Comparison of ENCODE assay signal across 32 cellular contexts in genomic region chr10:72825163-72825562, GRCh38.
"Had no signal": no experiment of that assay in that cellular context is flagged by ENCODE, and none has a peak within 500 bp of the region (broad histone marks: within the 10 kb centered on the region; RNA-seq: fewer than 3 reads in every experiment).

No MANE protein-coding gene starts in this region.

- H3K36me3 ChIP-seq: ascending aorta, breast epithelium, cardiac muscle cell, colonic mucosa, WERI-Rb-1 had no signal

- H3K27ac ChIP-seq: ascending aorta, breast epithelium, cardiac muscle cell, colonic mucosa, WERI-Rb-1 had no signal

- H3K27me3 ChIP-seq: ascending aorta, breast epithelium, cardiac muscle cell, colonic mucosa had no signal

- FAIRE-seq: frontal cortex had no signal

- H3K4me3 ChIP-seq: ascending aorta, breast epithelium, cardiac muscle cell, colonic mucosa had no signal

- DNase-seq: activated CD4-positive, alpha-beta memory T cell treated with anti-CD3 and anti-CD28 coated beads, Interleukin-2, amount 10 ng/mL, durations not matched to agents 7 days and 5 days; activated CD4-positive, alpha-beta T cell treated with anti-CD3 and anti-CD28 coated beads for 36 hours; activated CD4-positive, alpha-beta T cell treated with anti-CD3 and anti-CD28 coated beads, Interleukin-2, amount 10 ng/mL, durations not matched to agents 7 days and 5 days; activated CD4-positive, alpha-beta T cell treated with anti-CD3 and anti-CD28 coated beads, Interleukin-2, amount 50 U/mL, for 4 hours; activated CD4-positive, CD25-positive, alpha-beta regulatory T cell; activated CD4-positive, CD25-positive, alpha-beta regulatory T cell treated with anti-CD3 and anti-CD28 coated beads, Interleukin-2, amount 50 U/mL, for 72 hours; activated CD8-positive, alpha-beta memory T cell treated with anti-CD3 and anti-CD28 coated beads, Interleukin-2, amount 50 U/mL, for 48 hours; activated gamma-delta T cell; activated naive CD4-positive, alpha-beta T cell; activated naive CD4-positive, alpha-beta T cell treated with anti-CD3 and anti-CD28 coated beads, Interleukin-2, amount 10 ng/mL, durations not matched to agents 7 days and 5 days; activated naive CD8-positive, alpha-beta T cell treated with anti-CD3 and anti-CD28 coated beads, Interleukin-2, amount 10 ng/mL, durations not matched to agents 7 days and 5 days; activated T-cell treated with anti-CD3 and anti-CD28 coated beads for 4 hours; activated T-cell treated with anti-CD3 and anti-CD28 coated beads, Interleukin-2, amount 50 U/mL, for 24 hours; activated T-cell treated with anti-CD3 and anti-CD28 coated beads, Interleukin-2, amount 50 U/mL, for 72 hours; central memory CD4-positive, alpha-beta T cell; cerebellar nuclear complex; colonic mucosa; effector CD8-positive, alpha-beta T cell; foreskin fibroblast; glutamatergic neuron; T-helper 1 cell; T-helper 17 cell; T1000; WERI-Rb-1 had no signal

- H3K4me1 ChIP-seq: ascending aorta, breast epithelium, colonic mucosa had no signal

- H3K9me3 ChIP-seq: ascending aorta, breast epithelium, colonic mucosa had no signal

- H3K4me3 Mint-ChIP-seq: activated CD4-positive, alpha-beta memory T cell treated with anti-CD3 and anti-CD28 coated beads, Interleukin-2, amount 10 ng/mL, durations not matched to agents 7 days and 5 days; activated CD4-positive, alpha-beta T cell treated with anti-CD3 and anti-CD28 coated beads for 36 hours; activated CD4-positive, alpha-beta T cell treated with anti-CD3 and anti-CD28 coated beads, Interleukin-2, amount 10 ng/mL, durations not matched to agents 7 days and 5 days; activated naive CD4-positive, alpha-beta T cell treated with anti-CD3 and anti-CD28 coated beads, Interleukin-2, amount 10 ng/mL, durations not matched to agents 7 days and 5 days; activated naive CD8-positive, alpha-beta T cell treated with anti-CD3 and anti-CD28 coated beads, Interleukin-2, amount 10 ng/mL, durations not matched to agents 7 days and 5 days; activated T-cell treated with anti-CD3 and anti-CD28 coated beads, Interleukin-2, amount 50 U/mL, for 24 hours; activated T-cell treated with anti-CD3 and anti-CD28 coated beads, Interleukin-2, amount 50 U/mL, for 72 hours; brain; T-helper 17 cell; T-helper 2 cell treated with Interferon-gamma antibody and Interleukin-4, amounts not matched to agents 5 μg/mL and 100 μg/mL, for 36 hours had no signal

- H3K27ac Mint-ChIP-seq: activated CD4-positive, alpha-beta memory T cell treated with anti-CD3 and anti-CD28 coated beads, Interleukin-2, amount 10 ng/mL, durations not matched to agents 7 days and 5 days; activated CD4-positive, alpha-beta T cell treated with anti-CD3 and anti-CD28 coated beads for 36 hours; activated CD4-positive, alpha-beta T cell treated with anti-CD3 and anti-CD28 coated beads, Interleukin-2, amount 10 ng/mL, durations not matched to agents 7 days and 5 days; activated naive CD4-positive, alpha-beta T cell treated with anti-CD3 and anti-CD28 coated beads, Interleukin-2, amount 10 ng/mL, durations not matched to agents 7 days and 5 days; activated naive CD4-positive, alpha-beta T cell treated with anti-CD3 and anti-CD28 coated beads, Interleukin-2, amount 50 U/mL, for 72 hours; activated naive CD8-positive, alpha-beta T cell treated with anti-CD3 and anti-CD28 coated beads, Interleukin-2, amount 10 ng/mL, durations not matched to agents 7 days and 5 days; activated T-cell treated with anti-CD3 and anti-CD28 coated beads, Interleukin-2, amount 50 U/mL, for 24 hours; activated T-cell treated with anti-CD3 and anti-CD28 coated beads, Interleukin-2, amount 50 U/mL, for 72 hours; brain; T-helper 17 cell; T-helper 2 cell treated with Interferon-gamma antibody and Interleukin-4, amounts not matched to agents 5 μg/mL and 100 μg/mL, for 36 hours had no signal

- H3K4me1 Mint-ChIP-seq: activated CD4-positive, alpha-beta memory T cell treated with anti-CD3 and anti-CD28 coated beads, Interleukin-2, amount 10 ng/mL, durations not matched to agents 7 days and 5 days; activated CD4-positive, alpha-beta T cell treated with anti-CD3 and anti-CD28 coated beads for 36 hours; activated CD4-positive, alpha-beta T cell treated with anti-CD3 and anti-CD28 coated beads, Interleukin-2, amount 10 ng/mL, durations not matched to agents 7 days and 5 days; activated naive CD4-positive, alpha-beta T cell treated with anti-CD3 and anti-CD28 coated beads, Interleukin-2, amount 10 ng/mL, durations not matched to agents 7 days and 5 days; activated naive CD8-positive, alpha-beta T cell treated with anti-CD3 and anti-CD28 coated beads, Interleukin-2, amount 10 ng/mL, durations not matched to agents 7 days and 5 days had no signal

- ATAC-seq: activated CD4-positive, alpha-beta T cell treated with anti-CD3 and anti-CD28 coated beads for 36 hours; activated naive CD4-positive, alpha-beta T cell treated with anti-CD3 and anti-CD28 coated beads, Interleukin-2, amount 50 U/mL, for 72 hours; activated T-cell treated with anti-CD3 and anti-CD28 coated beads, Interleukin-2, amount 50 U/mL, for 72 hours; esophagus mucosa; T-helper 17 cell had no signal

- H3K27me3 Mint-ChIP-seq: activated CD4-positive, alpha-beta memory T cell treated with anti-CD3 and anti-CD28 coated beads, Interleukin-2, amount 10 ng/mL, durations not matched to agents 7 days and 5 days; activated CD4-positive, alpha-beta T cell treated with anti-CD3 and anti-CD28 coated beads for 36 hours; activated CD4-positive, alpha-beta T cell treated with anti-CD3 and anti-CD28 coated beads, Interleukin-2, amount 10 ng/mL, durations not matched to agents 7 days and 5 days; activated naive CD4-positive, alpha-beta T cell treated with anti-CD3 and anti-CD28 coated beads, Interleukin-2, amount 10 ng/mL, durations not matched to agents 7 days and 5 days; activated naive CD8-positive, alpha-beta T cell treated with anti-CD3 and anti-CD28 coated beads, Interleukin-2, amount 10 ng/mL, durations not matched to agents 7 days and 5 days; activated T-cell treated with anti-CD3 and anti-CD28 coated beads, Interleukin-2, amount 50 U/mL, for 24 hours; brain; T-helper 17 cell had no signal

- H3K9me3 Mint-ChIP-seq: activated CD4-positive, alpha-beta memory T cell treated with anti-CD3 and anti-CD28 coated beads, Interleukin-2, amount 10 ng/mL, durations not matched to agents 7 days and 5 days; activated naive CD4-positive, alpha-beta T cell treated with anti-CD3 and anti-CD28 coated beads, Interleukin-2, amount 10 ng/mL, durations not matched to agents 7 days and 5 days; activated naive CD4-positive, alpha-beta T cell treated with anti-CD3 and anti-CD28 coated beads, Interleukin-2, amount 50 U/mL, for 72 hours; activated T-cell treated with anti-CD3 and anti-CD28 coated beads, Interleukin-2, amount 50 U/mL, for 24 hours; T-helper 2 cell treated with Interferon-gamma antibody and Interleukin-4, amounts not matched to agents 5 μg/mL and 100 μg/mL, for 36 hours had no signal
